Comparison of ENCODE assay signal across 24 cellular contexts in the genomic region with DNA sequence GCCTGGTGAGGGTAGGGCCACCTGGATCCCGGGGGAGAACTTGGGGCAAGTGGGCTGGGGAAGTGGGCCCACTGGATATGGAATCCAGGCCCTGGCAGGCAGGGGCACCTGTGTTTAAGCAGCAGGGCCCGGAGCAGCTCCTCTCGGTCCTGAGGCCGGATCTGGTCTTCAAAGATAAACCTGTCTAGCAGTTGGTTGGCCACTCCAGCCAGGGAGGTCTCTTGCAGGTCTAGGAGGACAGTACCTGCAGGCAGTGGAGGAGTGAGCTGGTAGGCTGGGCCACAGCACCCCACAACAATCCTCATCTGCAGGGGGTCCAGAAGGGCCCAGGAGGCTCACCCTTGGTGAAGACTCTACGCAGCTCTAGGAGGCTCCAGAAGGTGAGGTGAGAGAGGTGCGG. TPM values are rescaled to one million over a fixed set of nuclear protein-coding genes. Genes with fewer than 3 reads are reported as not detected.
"Had no signal": no experiment of that assay in that cellular context is flagged by ENCODE, and none has a peak within 500 bp of the region (broad histone marks: within the 10 kb centered on the region; RNA-seq: fewer than 3 reads in every experiment).

No MANE protein-coding gene starts in this region.

- H3K27ac Mint-ChIP-seq: T-cell had no signal

- H3K36me3 Mint-ChIP-seq: T-cell had no signal

- ATAC-seq: HepG2, T-cell had no signal

- H3K9me3 ChIP-seq: SK-N-SH had no signal

- H3K27ac ChIP-seq: KMS-11 had no signal

- H3K4me3 Mint-ChIP-seq: T-cell had no signal

- H3K4me2 ChIP-seq: KMS-11, SK-N-SH had no signal

- H3K4me1 Mint-ChIP-seq: T-cell had no signal

- H3K27me3 Mint-ChIP-seq: T-cell had no signal

- DNase-seq: IMR-90, Kasumi-1, MM.1S, NCI-H1092 treated with DMSO at 0.1 percent for 48 hours, NCI-H1436, NCI-H187, NCI-H2029, NCI-H2081 treated with DMSO at 0.1 percent for 48 hours, NCI-H2171, NCI-H226, NCI-H446, NCI-H510A, NCI-H524 treated with DMSO at 0.1 percent for 48 hours, NCI-H69, NCI-H774, RPMI8226, SHP77, SK-N-SH, SW 1271, T-cell had no signal

RNA-seq across cellular contexts. Expression of gene SLC4A1, which starts 7.6 kb away (rescaled TPM):
- total RNA-seq: HepG2, HT1080, IMR-90, M059J, T-cell had no signal
- polyA plus RNA-seq: HepG2, IMR-90, SK-N-SH had no signal

RNA-seq across cellular contexts. Expression of gene RUNDC3A, which starts 48.1 kb away (rescaled TPM):
- total RNA-seq: HepG2 had no signal
